1 cellular context compared by ENCODE assay signal in genomic region chr6:1581120-1581991, GRCh38.
TF ChIP-seq lines count a peak whose summit lies in the region.

No MANE protein-coding gene starts in this region.

TF ChIP-seq in H1, 55 proteins besides CTCF, POLR2A, EP300 and RAD21:
- TF ChIP-seq RNF2 (IDR thresholded peaks at IDR 0.05; ENCODE audit: borderline replicate concordance, low read depth, low read length, missing control alignments, poor library complexity, severe bottlenecking), result no peak
- TF ChIP-seq E2F6 (IDR thresholded peaks at IDR 0.05), result no peak
- TF ChIP-seq ATF3 (IDR thresholded peaks at IDR 0.05; ENCODE audit: insufficient read depth, low read depth, low read length), result no peak
- no peak for TF ChIP-seq NRF1 (IDR thresholded peaks at IDR 0.05; ENCODE audit: low read depth, low read length)
- no peak for TF ChIP-seq YY1 (IDR thresholded peaks at IDR 0.05; ENCODE audit: low read depth, low read length)
- TF ChIP-seq MAX (IDR thresholded peaks at IDR 0.05), result no peak
- no peak for TF ChIP-seq CHD1 (IDR thresholded peaks at IDR 0.05; ENCODE audit: low read depth, low read length)
- TF ChIP-seq HDAC6 (IDR thresholded peaks at IDR 0.05; ENCODE audit: low read depth, low read length), result no peak
- TF ChIP-seq BCL11A (IDR thresholded peaks at IDR 0.05; ENCODE audit: low read depth in 2 of 2, low read length in 2 of 2), result no peak
- no peak for TF ChIP-seq RFX5 (IDR thresholded peaks at IDR 0.05; ENCODE audit: borderline replicate concordance, low read depth, low read length)
- TF ChIP-seq JUND (IDR thresholded peaks at IDR 0.05; ENCODE audit: low read length), result no peak
- TF ChIP-seq PHF8 (conservative IDR thresholded peaks at IDR 0.05; ENCODE audit: low read depth, low read length), result no peak
- no peak for TF ChIP-seq RBBP5 (IDR thresholded peaks at IDR 0.05; ENCODE audit: borderline replicate concordance, low read depth, low read length)
- TF ChIP-seq BRCA1 (IDR thresholded peaks at IDR 0.05; ENCODE audit: low read depth, low read length), result no peak
- no peak for TF ChIP-seq SIX5 (IDR thresholded peaks at IDR 0.05; ENCODE audit: low read depth, low read length)
